Comparison of ENCODE assay signal across 2 cellular contexts in genomic region chr21:36725793-36726386, GRCh38.
TF ChIP-seq lines count a peak whose summit lies in the region.

No MANE protein-coding gene starts in this region.

TF ChIP-seq in K562, 482 proteins besides CTCF, POLR2A, EP300 and RAD21:
- TF ChIP-seq MIER1 (IDR thresholded peaks at IDR 0.05; ENCODE audit: low read depth) (no peak), NR4A1 (CRISPR knock-in tag; IDR thresholded peaks at IDR 0.05) (no peak), NR4A1 (tag; IDR thresholded peaks at IDR 0.05) (no peak), ZNF316 (IDR thresholded peaks at IDR 0.05) (0 out of 2 replicates have a peak, but pooled peaks have one; percentile 34), ZNF347 (CRISPR knock-in tag; IDR thresholded peaks at IDR 0.05; ENCODE audit: low read depth) (no peak), LARP7 (IDR thresholded peaks at IDR 0.05) (no peak), NUFIP1 (IDR thresholded peaks at IDR 0.05; ENCODE audit: partially characterized antibody) (no peak)
- TF ChIP-seq, protein P1, sequence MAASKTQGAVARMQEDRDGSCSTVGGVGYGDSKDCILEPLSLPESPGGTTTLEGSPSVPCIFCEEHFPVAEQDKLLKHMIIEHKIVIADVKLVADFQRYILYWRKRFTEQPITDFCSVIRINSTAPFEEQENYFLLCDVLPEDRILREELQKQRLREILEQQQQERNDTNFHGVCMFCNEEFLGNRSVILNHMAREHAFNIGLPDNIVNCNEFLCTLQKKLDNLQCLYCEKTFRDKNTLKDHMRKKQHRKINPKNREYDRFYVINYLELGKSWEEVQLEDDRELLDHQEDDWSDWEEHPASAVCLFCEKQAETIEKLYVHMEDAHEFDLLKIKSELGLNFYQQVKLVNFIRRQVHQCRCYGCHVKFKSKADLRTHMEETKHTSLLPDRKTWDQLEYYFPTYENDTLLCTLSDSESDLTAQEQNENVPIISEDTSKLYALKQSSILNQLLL (CRISPR knock-in tag; IDR thresholded peaks at IDR 0.05; ENCODE audit: borderline replicate concordance) = no peak

TF ChIP-seq in HepG2, 621 proteins besides CTCF, POLR2A, EP300 and RAD21:
- TF ChIP-seq MAFK (conservative IDR thresholded peaks at IDR 0.05 in 1 of 2, IDR thresholded peaks at IDR 0.05 in 1 of 2; ENCODE audit: low read length in 2 of 2) (peak; percentile 7 to 37; a peak in 1 of 4 replicates), NCOR1 (IDR thresholded peaks at IDR 0.05; ENCODE audit: borderline replicate concordance, low read length) (no peak), ZFP37 (CRISPR knock-in tag; IDR thresholded peaks at IDR 0.05; ENCODE audit: borderline replicate concordance) (no peak), MTF2 (CRISPR knock-in tag; IDR thresholded peaks at IDR 0.05; ENCODE audit: borderline replicate concordance) (no peak), MAFF (IDR thresholded peaks at IDR 0.05; ENCODE audit: low read depth, low read length) (0 out of 2 replicates have a peak, but pooled peaks have one; percentile 2), KDM4B (CRISPR knock-in tag; IDR thresholded peaks at IDR 0.05) (no peak)
